8 cellular contexts compared by ENCODE assay signal in the genomic region with DNA sequence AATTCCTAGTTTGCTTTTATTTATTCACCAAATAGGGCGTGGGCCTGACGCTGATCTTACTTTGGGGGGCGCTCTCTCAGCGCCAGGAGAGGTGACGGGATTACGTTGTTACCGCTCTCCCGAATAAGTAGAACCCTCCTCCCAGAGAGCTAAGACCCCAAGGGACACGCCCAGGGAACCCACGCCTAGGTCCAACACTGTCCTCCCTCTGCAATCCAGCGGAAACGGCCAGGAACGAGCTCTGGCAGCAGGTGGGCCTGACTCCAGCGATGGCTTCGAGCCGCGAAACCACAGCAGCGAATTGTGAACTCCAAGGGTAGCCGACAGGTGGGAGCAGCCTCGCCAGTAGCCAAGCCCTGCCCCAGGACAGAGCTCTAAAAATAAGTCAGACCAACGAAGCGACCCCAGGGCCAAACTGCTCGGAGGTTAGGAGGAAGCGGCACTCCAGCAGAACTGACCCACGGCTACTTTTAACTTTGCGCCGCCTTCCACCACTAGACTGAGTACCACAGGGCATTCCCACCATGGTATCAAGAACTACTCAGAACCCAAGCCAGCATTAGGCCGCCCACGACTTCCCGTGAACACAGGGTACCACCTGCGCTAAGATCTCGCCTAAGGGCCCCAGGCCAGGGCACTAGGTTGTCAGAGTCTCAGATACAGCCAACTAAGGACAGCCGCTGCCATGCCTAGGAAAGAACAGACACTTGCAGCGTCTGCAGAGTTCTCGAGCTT. TPM values are rescaled to one million over a fixed set of nuclear protein-coding genes. Genes with fewer than 3 reads are reported as not detected.
DNase-seq lines count a peak whose midpoint lies in the region; TF ChIP-seq lines count a peak whose summit lies in the region.

No MANE protein-coding gene starts in this region.

- no peaks in the 10 kb centered on the region for H3K27me3 Mint-ChIP-seq in chondrocyte (ENCODE audit: low read depth)

- no peaks in the 10 kb centered on the region for H3K9me3 Mint-ChIP-seq in chondrocyte (ENCODE audit: low read depth)

- peak; percentile 35 for TF ChIP-seq CTCF in GM12864 (IDR thresholded peaks at IDR 0.05; ENCODE audit: low read depth, low read length, missing control alignments)
- TF ChIP-seq CTCF in chondrocyte (IDR thresholded peaks at IDR 0.05), result peak; percentile 65

- peaks cover 41% of the 10 kb centered on the region for H3K4me1 Mint-ChIP-seq in chondrocyte (ENCODE audit: low read depth)

- no peak for DNase-seq in GM12864 (ENCODE audit: low read depth)
- peak; percentile 16 for DNase-seq in NCI-H2029 (lab: John Stamatoyannopoulos, UW)
- DNase-seq in activated CD4-positive, alpha-beta T cell treated with anti-CD3 and anti-CD28 coated beads for 1 hour, result peak; percentile 34
- DNase-seq in chondrocyte (ENCODE audit: low spot score), result peak; percentile 95
- peak; percentile 35 for DNase-seq in medulla oblongata (ENCODE audit: extremely low spot score)
- DNase-seq in stimulated activated CD8-positive, alpha-beta memory T cell treated with anti-CD3 and anti-CD28 coated beads, Interleukin-12 subunit alpha, Interleukin-12 subunit beta, amount 100 ng/mL, for 24 hours (ENCODE audit: extremely low read depth), result peak; percentile 43
- DNase-seq in D341Med (ENCODE audit: low spot score), result no peak
- DNase-seq in NCI-H128 (lab: John Stamatoyannopoulos, UW; ENCODE audit: unreplicated experiment), result no peak

- peak overlapping the region; percentile 64 for H3K4me3 ChIP-seq in GM12864 (ENCODE audit: low read depth, low read length)

- peak overlapping the region; percentile 92 for H3K4me3 Mint-ChIP-seq in chondrocyte (ENCODE audit: unreplicated experiment)

- H3K36me3 Mint-ChIP-seq in chondrocyte (ENCODE audit: low read depth), result no peaks in the 10 kb centered on the region

- H3K27ac Mint-ChIP-seq in chondrocyte (ENCODE audit: unreplicated experiment), result peak overlapping the region; percentile 96

RNA-seq across cellular contexts. Expression of gene SIN3A, which starts 1.6 kb away (rescaled TPM):
- 39.3 to 50.9 TPM (median 44.9 TPM) in 3 replicates for total RNA-seq in chondrocyte

Comparison
In these comparisons a context has a peak if more than half of its experiments do, and no peak if none do; other contexts are left out.
1. DNase-seq: peak in NCI-H2029 (single experiment), activated CD4-positive, alpha-beta T cell treated with anti-CD3 and anti-CD28 coated beads for 1 hour (single experiment), chondrocyte (single experiment), medulla oblongata (single experiment) and stimulated activated CD8-positive, alpha-beta memory T cell treated with anti-CD3 and anti-CD28 coated beads, Interleukin-12 subunit alpha, Interleukin-12 subunit beta, amount 100 ng/mL, for 24 hours (single experiment); none in GM12864 (single experiment), D341Med (single experiment) and NCI-H128 (single experiment).